23 cellular contexts compared by ENCODE assay signal in genomic region chr4:185782523-185782922, GRCh38. TPM values are rescaled to one million over a fixed set of nuclear protein-coding genes. Genes with fewer than 3 reads are reported as not detected.
A peak's percentile ranks its signal among the peaks of the same experiment; 100 is the strongest.
DNase-seq lines count a peak whose midpoint lies in the region; ATAC-seq, FAIRE-seq and TF ChIP-seq lines count a peak whose summit lies in the region.
"Had no signal": no experiment of that assay in that cellular context is flagged by ENCODE, and none has a peak within 500 bp of the region (broad histone marks: within the 10 kb centered on the region; RNA-seq: fewer than 3 reads in every experiment).

No MANE protein-coding gene starts in this region.

- ATAC-seq in heart left ventricle (peak in 2 of 4 donors; percentile 1 to 48), HG02884 (IDR thresholded peaks at IDR 0.05; ENCODE audit: unreplicated experiment) (no peak), GM18502 (IDR thresholded peaks at IDR 0.05; ENCODE audit: poor library complexity, unreplicated experiment) (no peak)
- ATAC-seq: GM12878, left colon, Panc1 had no signal

- TF ChIP-seq CTCF in astrocyte (IDR thresholded peaks at IDR 0.05; ENCODE audit: insufficient read depth, low read depth, low read length) (no peak), heart left ventricle (IDR thresholded peaks at IDR 0.05) (no peak)

- no peaks in the 10 kb centered on the region for H3K9me3 Mint-ChIP-seq in astrocyte (ENCODE audit: unreplicated experiment)
- H3K9me3 Mint-ChIP-seq: activated naive CD8-positive, alpha-beta T cell treated with anti-CD3 and anti-CD28 coated beads for 36 hours; stimulated activated naive CD8-positive, alpha-beta T cell treated with anti-CD3 and anti-CD28 coated beads, Interleukin-15, Interleukin-2, amounts not matched to agents 100 ng/mL and 50 ng/mL, for 24 hours had no signal

- no peak overlapping the region for H3K27ac ChIP-seq in astrocyte (ENCODE audit: low read depth, low read length)
- H3K27ac ChIP-seq in heart left ventricle: peak overlapping the region in 11 of 12 donors; percentile 36 to 95 (median 68)
- no peak overlapping the region for H3K27ac ChIP-seq in small intestine (ENCODE audit: low read depth in 1 of 2, low read length in 1 of 2)
- H3K27ac ChIP-seq: 22Rv1, KMS-11 had no signal

- DNase-seq in DMS53 (lab: John Stamatoyannopoulos, UW) (peak; percentile 2), DMS53 treated with DMSO at 0.1 percent for 48 hours (lab: John Stamatoyannopoulos, UW; ENCODE audit: unreplicated experiment) (no peak), astrocyte (ENCODE audit: low read depth) (peak; percentile 60), heart left ventricle (no peak), small intestine (peak; percentile 7), OCI-M1 (lab: John Stamatoyannopoulos, UW) (no peak)
- DNase-seq: activated CD4-positive, alpha-beta T cell treated with anti-CD3 and anti-CD28 coated beads for 4 hours; activated naive CD8-positive, alpha-beta T cell treated with anti-CD3 and anti-CD28 coated beads for 36 hours; activated T-cell treated with anti-CD3 and anti-CD28 coated beads, Interleukin-2, amount 50 U/mL, for 1 hour; C1 segment of cervical spinal cord; left colon; NCI-H187; NCI-H524; pancreas had no signal

- no peak for TF ChIP-seq POLR2A in heart left ventricle (IDR thresholded peaks at IDR 0.05)

- no peak overlapping the region for H3K4me3 Mint-ChIP-seq in astrocyte (ENCODE audit: unreplicated experiment)
- H3K4me3 Mint-ChIP-seq: activated naive CD8-positive, alpha-beta T cell treated with anti-CD3 and anti-CD28 coated beads for 36 hours; stimulated activated naive CD8-positive, alpha-beta T cell treated with anti-CD3 and anti-CD28 coated beads, Interleukin-15, Interleukin-2, amounts not matched to agents 100 ng/mL and 50 ng/mL, for 24 hours had no signal

- no peak overlapping the region for H3K9ac ChIP-seq in astrocyte (ENCODE audit: low read length)
- H3K9ac ChIP-seq: KMS-11 had no signal

- H3K9me3 ChIP-seq in astrocyte (ENCODE audit: insufficient read depth, low read depth, low read length) (no peaks in the 10 kb centered on the region), heart left ventricle (no peaks in the 10 kb centered on the region), small intestine (ENCODE audit: control insufficient read depth, low read depth) (no peaks in the 10 kb centered on the region)
- H3K9me3 ChIP-seq: HAP-1, pancreas had no signal

- no peaks in the 10 kb centered on the region for H3K27me3 Mint-ChIP-seq in astrocyte (ENCODE audit: low read depth, unreplicated experiment)
- H3K27me3 Mint-ChIP-seq: stimulated activated naive CD8-positive, alpha-beta T cell treated with anti-CD3 and anti-CD28 coated beads, Interleukin-15, Interleukin-2, amounts not matched to agents 100 ng/mL and 50 ng/mL, for 24 hours had no signal

- H3K4me3 ChIP-seq in astrocyte (ENCODE audit: insufficient read depth, low read depth, low read length) (no peak overlapping the region), heart left ventricle (no peak overlapping the region), small intestine (ENCODE audit: low read depth in 1 of 2, low read length in 2 of 2) (no peak overlapping the region)
- H3K4me3 ChIP-seq: GM12878, HAP-1, pancreas had no signal

- peak; percentile 68 for FAIRE-seq in astrocyte (lab: Jason Lieb, UNC)
- no peak for FAIRE-seq in small intestine (lab: Jason Lieb, UNC)
- FAIRE-seq: GM12878, pancreas had no signal

- no peaks in the 10 kb centered on the region for H4K20me1 ChIP-seq in astrocyte (ENCODE audit: insufficient read depth, low read length)

- H3K4me1 ChIP-seq in astrocyte (ENCODE audit: insufficient read depth, low read length) (peaks cover 7% of the 10 kb centered on the region), heart left ventricle (peaks cover 0 to 87% (median 29%) of the 10 kb centered on the region in 12 donors), small intestine (ENCODE audit: control insufficient read depth in 2 of 2, insufficient read depth in 1 of 2, low read depth in 1 of 2, low read length in 1 of 2) (no peaks in the 10 kb centered on the region)
- H3K4me1 ChIP-seq: HAP-1 had no signal

- H3K4me2 ChIP-seq in astrocyte (ENCODE audit: low read length): no peak overlapping the region
- H3K4me2 ChIP-seq: KMS-11 had no signal

- intact Hi-C loops in heart left ventricle (cut with DNase I): loop anchor here in 1 of 10 donors (10.0 kb wide), 1 partner anchor 242 kb away; no protein-coding TSS in a partner anchor

- no peak overlapping the region for H2AFZ ChIP-seq in astrocyte (ENCODE audit: low read depth, low read length)

- no peaks in the 10 kb centered on the region for H3K36me3 Mint-ChIP-seq in astrocyte (ENCODE audit: low read depth, unreplicated experiment)
- H3K36me3 Mint-ChIP-seq: activated naive CD8-positive, alpha-beta T cell treated with anti-CD3 and anti-CD28 coated beads for 36 hours had no signal

- no peak overlapping the region for H3K27ac Mint-ChIP-seq in astrocyte (ENCODE audit: unreplicated experiment)
- H3K27ac Mint-ChIP-seq: activated naive CD8-positive, alpha-beta T cell treated with anti-CD3 and anti-CD28 coated beads for 36 hours; stimulated activated naive CD8-positive, alpha-beta T cell treated with anti-CD3 and anti-CD28 coated beads, Interleukin-15, Interleukin-2, amounts not matched to agents 100 ng/mL and 50 ng/mL, for 24 hours had no signal

- H3K79me2 ChIP-seq in astrocyte (ENCODE audit: insufficient read depth, low read length): no peaks in the 10 kb centered on the region

- peaks cover 33% of the 10 kb centered on the region for H3K4me1 Mint-ChIP-seq in astrocyte (ENCODE audit: low read depth, unreplicated experiment)
- H3K4me1 Mint-ChIP-seq: activated naive CD8-positive, alpha-beta T cell treated with anti-CD3 and anti-CD28 coated beads for 36 hours had no signal

- H3K36me3 ChIP-seq in astrocyte (ENCODE audit: insufficient read depth, low read length): no peaks in the 10 kb centered on the region
- peaks cover 0 to 20% (median 0%) of the 10 kb centered on the region in 9 donors for H3K36me3 ChIP-seq in heart left ventricle
- H3K36me3 ChIP-seq in small intestine (ENCODE audit: control insufficient read depth in 2 of 2, insufficient read depth in 2 of 2, low read length in 2 of 2): no peaks in the 10 kb centered on the region
- H3K36me3 ChIP-seq: HAP-1, pancreas had no signal

- H3K27me3 ChIP-seq in astrocyte (ENCODE audit: insufficient read depth, low read length) (no peaks in the 10 kb centered on the region), heart left ventricle (no peaks in the 10 kb centered on the region), small intestine (ENCODE audit: control insufficient read depth in 2 of 2, insufficient read depth in 2 of 2, low read length in 2 of 2) (no peaks in the 10 kb centered on the region)
- H3K27me3 ChIP-seq: pancreas had no signal

RNA-seq across cellular contexts. Expression of gene SORBS2, which starts 29.5 kb away (rescaled TPM):
- 96.1 and 97.4 TPM in 2 replicates for total RNA-seq in astrocyte
- 1,000 to 10,000 TPM in 7 of 9 donors, 100 to 1,000 TPM in 2; 966 to 2,158 (median 1,443) TPM for total RNA-seq in heart left ventricle
- polyA plus RNA-seq in heart left ventricle: 100 to 1,000 TPM; 254 to 473 TPM
- 10 to 100 TPM in 1 of 3 donors, 1 to 10 TPM in 2; 1.6 to 27.6 (median 4.6) TPM for polyA plus RNA-seq in small intestine
- total RNA-seq: activated naive CD8-positive, alpha-beta T cell treated with anti-CD3 and anti-CD28 coated beads for 36 hours; T-helper 2 cell treated with Interferon-gamma antibody and Interleukin-4, amounts not matched to agents 100 ng/mL and 5 ng/mL, for 36 hours had no signal

Comparison
In these comparisons a context has a peak if more than half of its experiments do, and no peak if none do; other contexts are left out.
1. DNase-seq: peak in DMS53 (single experiment), astrocyte (single experiment) and small intestine (single experiment); none in DMS53 treated with DMSO at 0.1 percent for 48 hours (single experiment), heart left ventricle (0 of 5) and OCI-M1 (single experiment).
2. H3K27ac ChIP-seq: peak in heart left ventricle (11 of 12); none in astrocyte (single experiment) and small intestine (0 of 2).